14 cellular contexts compared by ENCODE assay signal in the genomic region with DNA sequence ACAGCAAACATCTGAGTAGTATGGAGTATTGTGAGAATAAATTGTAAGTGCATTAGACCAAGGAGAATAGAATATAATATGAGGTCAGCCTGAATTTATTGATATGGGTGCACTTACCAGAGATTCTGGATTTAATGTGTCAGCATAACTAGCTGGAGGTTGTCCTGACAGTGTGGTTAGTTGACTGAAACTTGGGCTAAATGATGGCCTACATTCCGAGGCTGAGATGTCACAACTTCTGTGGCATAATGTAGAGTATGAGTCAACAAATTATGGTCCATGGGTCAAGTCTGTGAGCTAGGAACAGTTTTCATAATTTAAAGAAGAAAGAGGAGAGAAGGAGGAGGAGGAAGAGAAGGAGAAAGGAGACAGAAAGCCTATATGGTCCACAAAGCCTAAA.
A peak's percentile ranks its signal among the peaks of the same experiment; 100 is the strongest.
DNase-seq lines count a peak whose midpoint lies in the region; ATAC-seq and TF ChIP-seq lines count a peak whose summit lies in the region.
"Had no signal": no experiment of that assay in that cellular context is flagged by ENCODE, and none has a peak within 500 bp of the region (broad histone marks: within the 10 kb centered on the region; RNA-seq: fewer than 3 reads in every experiment).

No MANE protein-coding gene starts in this region.

- H3K9me3 Mint-ChIP-seq in activated CD4-positive, alpha-beta T cell treated with anti-CD3 and anti-CD28 coated beads, Interleukin-2, amount 10 ng/mL, durations not matched to agents 24 days and 14 days: no peaks in the 10 kb centered on the region
- no peaks in the 10 kb centered on the region for H3K9me3 Mint-ChIP-seq in endothelial cell (ENCODE audit: unreplicated experiment)
- H3K9me3 Mint-ChIP-seq: neural crest cell had no signal

- H3K27ac Mint-ChIP-seq in activated CD4-positive, alpha-beta T cell treated with anti-CD3 and anti-CD28 coated beads, Interleukin-2, amount 10 ng/mL, durations not matched to agents 24 days and 14 days: no peak overlapping the region
- H3K27ac Mint-ChIP-seq in endothelial cell (ENCODE audit: unreplicated experiment): no peak overlapping the region

- intact Hi-C loops in activated CD4-positive, alpha-beta T cell treated with anti-CD3 and anti-CD28 coated beads, Interleukin-2, amount 10 ng/mL, durations not matched to agents 24 days and 14 days (cut with micrococcal nuclease): no loop called here

- no peaks in the 10 kb centered on the region for H3K4me1 Mint-ChIP-seq in activated CD4-positive, alpha-beta T cell treated with anti-CD3 and anti-CD28 coated beads, Interleukin-2, amount 10 ng/mL, durations not matched to agents 24 days and 14 days
- H3K4me1 Mint-ChIP-seq in endothelial cell (ENCODE audit: unreplicated experiment): no peaks in the 10 kb centered on the region

- TF ChIP-seq CTCF in endothelial cell (IDR thresholded peaks at IDR 0.05; ENCODE audit: unreplicated experiment): no peak

- H3K4me3 Mint-ChIP-seq in activated CD4-positive, alpha-beta T cell treated with anti-CD3 and anti-CD28 coated beads, Interleukin-2, amount 10 ng/mL, durations not matched to agents 24 days and 14 days: no peak overlapping the region
- H3K4me3 Mint-ChIP-seq in endothelial cell (ENCODE audit: unreplicated experiment): no peak overlapping the region
- H3K4me3 Mint-ChIP-seq: neural crest cell had no signal

- peaks cover 6% of the 10 kb centered on the region for H3K27me3 Mint-ChIP-seq in activated CD4-positive, alpha-beta T cell treated with anti-CD3 and anti-CD28 coated beads, Interleukin-2, amount 10 ng/mL, durations not matched to agents 24 days and 14 days
- no peaks in the 10 kb centered on the region for H3K27me3 Mint-ChIP-seq in endothelial cell (ENCODE audit: unreplicated experiment)

- H3K36me3 Mint-ChIP-seq in activated CD4-positive, alpha-beta T cell treated with anti-CD3 and anti-CD28 coated beads, Interleukin-2, amount 10 ng/mL, durations not matched to agents 24 days and 14 days (ENCODE audit: low read depth): no peaks in the 10 kb centered on the region
- H3K36me3 Mint-ChIP-seq in endothelial cell (ENCODE audit: low read depth, unreplicated experiment): no peaks in the 10 kb centered on the region

- peak; percentile 47 for DNase-seq in SIG-M5 treated with dmso at 0.1 percent for 504 hours (lab: John Stamatoyannopoulos, UW; ENCODE audit: unreplicated experiment)
- no peak for DNase-seq in SIG-M5 (lab: John Stamatoyannopoulos, UW)
- peak; percentile 89 for DNase-seq in amniotic epithelial cell (ENCODE audit: low read depth)
- peak; percentile 88 for DNase-seq in iris pigment epithelial cell (ENCODE audit: low read depth)
- no peak for DNase-seq in activated CD4-positive, alpha-beta T cell treated with anti-CD3 and anti-CD28 coated beads, Interleukin-2, amount 10 ng/mL, durations not matched to agents 24 days and 14 days
- DNase-seq in NCI-H1092 treated with DMSO at 0.1 percent for 48 hours (lab: John Stamatoyannopoulos, UW): no peak
- no peak for DNase-seq in endothelial cell (ENCODE audit: low spot score)
- DNase-seq: 8988T; DMS53; left cardiac atrium; NCI-H1436 treated with DMSO at 0.1 percent for 48 hours; stimulated activated CD4-positive, alpha-beta T cell treated with anti-CD3 and anti-CD28 coated beads, Interleukin-15, amount 100 ng/mL, for 24 hours had no signal

- ATAC-seq in HG03354 (IDR thresholded peaks at IDR 0.05; ENCODE audit: poor library complexity, severe bottlenecking, unreplicated experiment): no peak

Comparison
In these comparisons a context has a peak if more than half of its experiments do, and no peak if none do; other contexts are left out.
1. DNase-seq: peak in SIG-M5 treated with dmso at 0.1 percent for 504 hours (single experiment), amniotic epithelial cell (single experiment) and iris pigment epithelial cell (single experiment); none in SIG-M5 (single experiment), activated CD4-positive, alpha-beta T cell treated with anti-CD3 and anti-CD28 coated beads, Interleukin-2, amount 10 ng/mL, durations not matched to agents 24 days and 14 days (single experiment), NCI-H1092 treated with DMSO at 0.1 percent for 48 hours (single experiment) and endothelial cell (single experiment).